In the genomic region with DNA sequence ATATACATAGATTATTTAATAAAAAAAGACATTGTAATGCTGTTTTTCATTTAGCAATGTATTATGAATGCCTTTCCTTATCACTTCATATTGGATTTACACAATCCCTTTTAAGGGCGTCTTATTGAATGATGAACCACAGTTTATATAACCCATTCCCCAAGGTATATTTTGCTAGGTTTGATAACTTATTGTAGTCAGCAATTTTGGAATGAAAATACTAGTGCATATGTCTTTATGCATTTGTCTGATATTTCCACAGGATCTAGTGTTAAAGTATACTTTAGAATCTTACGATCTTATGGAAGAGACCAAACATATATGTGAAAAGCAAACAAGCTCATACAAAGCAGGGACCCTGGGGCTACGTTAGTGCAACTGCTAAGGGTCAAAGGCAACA, we compare ENCODE assay signal across 11 cellular contexts.
"Had no signal": no experiment of that assay in that cellular context is flagged by ENCODE, and none has a peak within 500 bp of the region (broad histone marks: within the 10 kb centered on the region; RNA-seq: fewer than 3 reads in every experiment).

No MANE protein-coding gene starts in this region.

- H3K4me2 ChIP-seq: GM23338 had no signal

- H3K27ac ChIP-seq: GM23248 had no signal

- H3K9ac ChIP-seq: GM23248 had no signal

- H3K9me3 Mint-ChIP-seq: GM23338, H9, HFFc6 had no signal

- H3K36me3 ChIP-seq: HAP-1 had no signal

- H3K4me3 Mint-ChIP-seq: GM23338, H9, HFFc6 had no signal

- FAIRE-seq: H1, H54 had no signal

- ATAC-seq: GM23338, HCT116 had no signal

- H3K27ac Mint-ChIP-seq: GM23338, HFFc6 had no signal

- H3K4me3 ChIP-seq: GM23248, GM23338, HAP-1 had no signal

- H2AFZ ChIP-seq: GM23248, GM23338 had no signal

- DNase-seq: GM23248, GOT3, H7, H9, HCEC 1CT, HFFc6 had no signal

- H3K9me3 ChIP-seq: HAP-1 had no signal

- H3K4me1 ChIP-seq: HAP-1 had no signal
